8 cellular contexts compared by ENCODE assay signal in genomic region chr16:69448470-69449193, GRCh38. TPM values are rescaled to one million over a fixed set of nuclear protein-coding genes. Genes with fewer than 3 reads are reported as not detected.
DNase-seq lines count a peak whose midpoint lies in the region; ATAC-seq and TF ChIP-seq lines count a peak whose summit lies in the region.

No MANE protein-coding gene starts in this region.

- TF ChIP-seq CTCF in heart right ventricle (IDR thresholded peaks at IDR 0.05) (no peak), stomach (IDR thresholded peaks at IDR 0.05) (no peak), brain microvascular endothelial cell (IDR thresholded peaks at IDR 0.05; ENCODE audit: low read depth, low read length, missing control alignments) (no peak), nephron progenitor cell (IDR thresholded peaks at IDR 0.05) (no peak)

- H3K9ac ChIP-seq in SK-N-MC (ENCODE audit: insufficient read length): no peak overlapping the region

- H3K4me1 ChIP-seq in heart right ventricle (peaks cover 6 to 75% (median 37%) of the 10 kb centered on the region in 9 donors), stomach (peaks cover 19 to 57% (median 34%) of the 10 kb centered on the region in 4 donors)

- in situ Hi-C loops in brain microvascular endothelial cell (cut with HindIII; ENCODE audit: low pct_ligation_motif_present, low sequenced_read_pairs): no loop called here

- H3K9me3 Mint-ChIP-seq in nephron progenitor cell: no peaks in the 10 kb centered on the region

- TF ChIP-seq EP300 in stomach (IDR thresholded peaks at IDR 0.05): no peak

- peaks cover 21% of the 10 kb centered on the region for H3K36me3 ChIP-seq in SK-N-MC (ENCODE audit: insufficient read depth, low read length)
- H3K36me3 ChIP-seq in heart right ventricle: peaks cover 0 to 60% (median 4%) of the 10 kb centered on the region in 9 donors
- peaks cover 0 to 28% (median 11%) of the 10 kb centered on the region in 4 donors for H3K36me3 ChIP-seq in stomach
- peaks cover 8% of the 10 kb centered on the region for H3K36me3 ChIP-seq in brain microvascular endothelial cell (replicated peaks)

- 44 to 47% methylated on average over 3 of the region's 3 CpGs for WGBS in heart right ventricle, 2 donors
- 17 to 35% (median 24%) methylated on average over 3 of the region's 3 CpGs for WGBS in stomach, 5 donors

- peak overlapping the region; percentile 60; the same call in 1 of the 2 replicates for H3K27ac ChIP-seq in SK-N-MC
- H3K27ac ChIP-seq in heart right ventricle: peak overlapping the region; percentile 9 to 81 (median 60)
- peak overlapping the region in 4 of 5 donors; percentile 56 to 72 (median 67) for H3K27ac ChIP-seq in stomach
- no peak overlapping the region for H3K27ac ChIP-seq in brain microvascular endothelial cell

- intact Hi-C loops in heart right ventricle (cut with DNase I) (loop anchor here in 2 of 10 donors (5.0 kb wide), 1 partner anchor 34 kb away; no protein-coding TSS in a partner anchor), stomach (cut with DNase I; ENCODE audit: low total_unique reads) (no loop called here)

- DNase-seq in NCI-H2107 treated with DMSO at 0.1 percent for 48 hours (lab: John Stamatoyannopoulos, UW; ENCODE audit: unreplicated experiment) (peak; percentile 55), NCI-H2107 (lab: John Stamatoyannopoulos, UW) (no peak), SK-N-MC (ENCODE audit: low read depth, low spot score) (no peak), heart right ventricle (no peak), stomach (no peak), brain microvascular endothelial cell (no peak), nephron progenitor cell (no peak)
- DNase-seq in NK-92 treated with Interleukin-12 subunit alpha and Interleukin-12 subunit beta, amount 100 ng/mL, for 24 hours (lab: John Stamatoyannopoulos, UW): no peak

- H3K9me3 ChIP-seq in SK-N-MC (ENCODE audit: low read depth, low read length) (no peaks in the 10 kb centered on the region), heart right ventricle (no peaks in the 10 kb centered on the region), stomach (no peaks in the 10 kb centered on the region)

- peaks cover 55% of the 10 kb centered on the region for H3K36me3 Mint-ChIP-seq in nephron progenitor cell (ENCODE audit: low read depth)

- H3K4me3 ChIP-seq in SK-N-MC (no peak overlapping the region), heart right ventricle (no peak overlapping the region), stomach (no peak overlapping the region), brain microvascular endothelial cell (ENCODE audit: low read depth, low read length) (no peak overlapping the region)

- peak in 5 of 8 donors; percentile 30 to 54 (median 48) for ATAC-seq in heart right ventricle

- no peak overlapping the region for H3K4me3 Mint-ChIP-seq in nephron progenitor cell

- H3K27ac Mint-ChIP-seq in nephron progenitor cell: no peak overlapping the region

- H3K4me1 Mint-ChIP-seq in nephron progenitor cell: no peaks in the 10 kb centered on the region

- H3K27me3 Mint-ChIP-seq in nephron progenitor cell (ENCODE audit: low read depth, poor library complexity): no peaks in the 10 kb centered on the region

- TF ChIP-seq POLR2A in stomach (IDR thresholded peaks at IDR 0.05): no peak

- no peaks in the 10 kb centered on the region for H3K27me3 ChIP-seq in heart right ventricle
- no peaks in the 10 kb centered on the region for H3K27me3 ChIP-seq in stomach
- H3K27me3 ChIP-seq in brain microvascular endothelial cell (replicated peaks): no peaks in the 10 kb centered on the region

RNA-seq across cellular contexts. Expression of gene CYB5B, which starts 24.2 kb away (rescaled TPM):
- total RNA-seq in heart right ventricle (10 to 100 TPM; 59.8 to 84.2 (median 72.5) TPM), stomach (10 to 100 TPM in 4 of 5 donors, 1 to 10 TPM in 1; 9.3 to 76.3 (median 46.8) TPM)
- polyA plus RNA-seq in heart right ventricle (10 to 100 TPM; 53.8 to 59.9 TPM), stomach (10 to 100 TPM; 45.1 to 55.7 (median 52.9) TPM)
